ENCODE assay signal across 18 cellular contexts in genomic region chr7:117975436-117975835, GRCh38.
DNase-seq lines count a peak whose midpoint lies in the region; ATAC-seq, FAIRE-seq and TF ChIP-seq lines count a peak whose summit lies in the region.
"Had no signal": no experiment of that assay in that cellular context is flagged by ENCODE, and none has a peak within 500 bp of the region (broad histone marks: within the 10 kb centered on the region; RNA-seq: fewer than 3 reads in every experiment).

No MANE protein-coding gene starts in this region.

- no peak for TF ChIP-seq CTCF in endothelial cell of umbilical vein (IDR thresholded peaks at IDR 0.05; ENCODE audit: extremely low read depth in 1 of 2, insufficient read depth in 1 of 2, low read depth in 1 of 2, low read length in 2 of 2)
- TF ChIP-seq CTCF in natural killer cell (IDR thresholded peaks at IDR 0.05): no peak

- POLR2A ChIA-PET in endothelial cell of umbilical vein (lab: Charles Lee): no interaction called here

- FAIRE-seq in endothelial cell of umbilical vein (lab: Jason Lieb, UNC): no peak
- FAIRE-seq: A204.1, GM12892 had no signal

- dilution Hi-C loops in endothelial cell of umbilical vein (cut with MboI; ENCODE audit: extremely low pct_ligation_motif_present, low sequenced_read_pairs): no loop called here

- no peak for TF ChIP-seq POLR2A in endothelial cell of umbilical vein (IDR thresholded peaks at IDR 0.05; ENCODE audit: low read depth, low read length)

- no peak overlapping the region for H3K4me3 ChIP-seq in MG63
- no peak overlapping the region for H3K4me3 ChIP-seq in endothelial cell of umbilical vein (replicated peaks in 1 of 3; ENCODE audit: insufficient read depth in 1 of 3, low read depth in 1 of 3, low read length in 3 of 3)
- H3K4me3 ChIP-seq in subcutaneous abdominal adipose tissue (ENCODE audit: low read depth in 1 of 5, low read length in 5 of 5): no peak overlapping the region
- H3K4me3 ChIP-seq: GM23338 had no signal

- no peaks in the 10 kb centered on the region for H3K27me3 Mint-ChIP-seq in natural killer cell (ENCODE audit: low read depth in 2 of 2)
- H3K27me3 Mint-ChIP-seq: CD4-positive, alpha-beta memory T cell had no signal

- H3K36me3 Mint-ChIP-seq in natural killer cell: peaks cover 6% of the 10 kb centered on the region
- H3K36me3 Mint-ChIP-seq: CD4-positive, alpha-beta memory T cell had no signal

- no peak overlapping the region for H2AFZ ChIP-seq in endothelial cell of umbilical vein (ENCODE audit: low read depth, low read length)
- H2AFZ ChIP-seq: GM23338 had no signal

- no peak overlapping the region for H3K9ac ChIP-seq in endothelial cell of umbilical vein (replicated peaks; ENCODE audit: extremely low read depth, insufficient read depth, low read length)
- H3K9ac ChIP-seq in subcutaneous abdominal adipose tissue (ENCODE audit: low read length in 5 of 5): no peak overlapping the region

- H3K79me2 ChIP-seq in endothelial cell of umbilical vein (ENCODE audit: control insufficient read depth, insufficient read depth, low read length): no peaks in the 10 kb centered on the region

- H3K4me1 Mint-ChIP-seq in natural killer cell: no peaks in the 10 kb centered on the region
- H3K4me1 Mint-ChIP-seq: CD4-positive, alpha-beta memory T cell; GM23338 had no signal

- DNase-seq in MG63 (peak; percentile 31), endothelial cell of umbilical vein (ENCODE audit: low read depth, low spot score) (peak; percentile 10), iris pigment epithelial cell (ENCODE audit: low read depth) (peak; percentile 21), NCI-H345 (lab: John Stamatoyannopoulos, UW) (no peak), NCI-H1417 treated with DMSO at 0.1 percent for 48 hours (lab: John Stamatoyannopoulos, UW) (no peak), natural killer cell (no peak)
- DNase-seq: BE2C; CD4-positive, alpha-beta memory T cell; DMS153; DND-41; GDM1; H7 had no signal

- no peak overlapping the region for H3K4me2 ChIP-seq in endothelial cell of umbilical vein (ENCODE audit: insufficient read depth, low read length)
- H3K4me2 ChIP-seq: GM23338 had no signal

- H3K9me3 ChIP-seq in MG63 (no peaks in the 10 kb centered on the region), endothelial cell of umbilical vein (replicated peaks; ENCODE audit: control insufficient read depth, insufficient read depth, low read length) (no peaks in the 10 kb centered on the region), subcutaneous abdominal adipose tissue (ENCODE audit: control insufficient read depth in 5 of 5, low read length in 5 of 5) (no peaks in the 10 kb centered on the region)
- H3K9me3 ChIP-seq: BE2C had no signal

- H3K36me3 ChIP-seq in MG63 (no peaks in the 10 kb centered on the region), endothelial cell of umbilical vein (ENCODE audit: control insufficient read depth in 2 of 2, extremely low read depth in 1 of 2, insufficient read depth in 2 of 2, low read length in 2 of 2) (no peaks in the 10 kb centered on the region), subcutaneous abdominal adipose tissue (ENCODE audit: control insufficient read depth in 5 of 5, insufficient read depth in 5 of 5, low read length in 5 of 5) (no peaks in the 10 kb centered on the region)
- H3K36me3 ChIP-seq: BE2C had no signal

- H4K20me1 ChIP-seq in endothelial cell of umbilical vein (replicated peaks; ENCODE audit: control insufficient read depth, extremely low read depth, insufficient read depth, low read length): no peaks in the 10 kb centered on the region

- ATAC-seq in natural killer cell: no peak
- ATAC-seq: GM23338 had no signal

- CTCF ChIA-PET in endothelial cell of umbilical vein (lab: Charles Lee): no interaction called here

- H3K9me1 ChIP-seq in endothelial cell of umbilical vein (replicated peaks; ENCODE audit: control insufficient read depth, extremely low read depth, insufficient read depth, low read length): no peaks in the 10 kb centered on the region

- no peak overlapping the region for H3K4me3 Mint-ChIP-seq in natural killer cell
- H3K4me3 Mint-ChIP-seq: CD4-positive, alpha-beta memory T cell; GM23338 had no signal

- H3K27ac ChIP-seq in endothelial cell of umbilical vein (ENCODE audit: insufficient read depth, low read depth, low read length) (no peak overlapping the region), subcutaneous abdominal adipose tissue (ENCODE audit: low read depth, low read length) (peak overlapping the region; percentile 27)
- H3K27ac ChIP-seq: C4-2B, HL-60 had no signal

- no peak overlapping the region for H3K27ac Mint-ChIP-seq in natural killer cell
- H3K27ac Mint-ChIP-seq: CD4-positive, alpha-beta memory T cell; GM23338 had no signal

- no TSS peak for BruUV-seq in endothelial cell of umbilical vein (replicated peaks; lab: Mats Ljungman, UMichigan)

- intact Hi-C loops in endothelial cell of umbilical vein (cut with micrococcal nuclease): no loop called here
- intact Hi-C loops in natural killer cell (cut with micrococcal nuclease): no loop called here

- H3K27me3 ChIP-seq in MG63 (no peaks in the 10 kb centered on the region), endothelial cell of umbilical vein (ENCODE audit: control insufficient read depth in 2 of 2, insufficient read depth in 2 of 2, low read length in 2 of 2) (no peaks in the 10 kb centered on the region), subcutaneous abdominal adipose tissue (ENCODE audit: control insufficient read depth in 5 of 5, insufficient read depth in 4 of 5, low read length in 5 of 5) (no peaks in the 10 kb centered on the region)
- H3K27me3 ChIP-seq: BE2C had no signal

- peaks cover 7 to 10% of the 10 kb centered on the region in 2 donors for H3K9me3 Mint-ChIP-seq in natural killer cell
- H3K9me3 Mint-ChIP-seq: GM23338 had no signal

- H3K4me1 ChIP-seq in endothelial cell of umbilical vein (ENCODE audit: control insufficient read depth, extremely low read depth, insufficient read depth, low read length) (no peaks in the 10 kb centered on the region), subcutaneous abdominal adipose tissue (ENCODE audit: control insufficient read depth in 5 of 5, insufficient read depth in 5 of 5, low read length in 5 of 5) (peaks cover 0 to 39% (median 16%) of the 10 kb centered on the region in 5 donors)
- H3K4me1 ChIP-seq: BE2C had no signal

TF ChIP-seq in endothelial cell of umbilical vein, 7 proteins besides CTCF, POLR2A, EP300 and RAD21:
- no peak for TF ChIP-seq MYC (IDR thresholded peaks at IDR 0.05; ENCODE audit: low read depth, low read length)
- no peak for TF ChIP-seq POLR2AphosphoS5 (IDR thresholded peaks at IDR 0.05; ENCODE audit: insufficient read depth, low read depth, low read length)
- TF ChIP-seq EZH2 (IDR thresholded peaks at IDR 0.05; ENCODE audit: borderline replicate concordance, low read depth, low read length, severe bottlenecking): no peak

Comparison
In these comparisons a context has a peak if more than half of its experiments do, and no peak if none do; other contexts are left out.
1. DNase-seq: peak in MG63 (single experiment), endothelial cell of umbilical vein (single experiment) and iris pigment epithelial cell (single experiment); none in NCI-H345 (single experiment), NCI-H1417 treated with DMSO at 0.1 percent for 48 hours (single experiment) and natural killer cell (single experiment).